Comparison of ENCODE assay signal across 1 cellular context in genomic region chr14:21069388-21070082, GRCh38.
TF ChIP-seq lines count a peak whose summit lies in the region.

No MANE protein-coding gene starts in this region.

TF ChIP-seq in HepG2, 621 proteins besides CTCF, POLR2A, EP300 and RAD21 (continued from another document and continues in another):
- no peak for TF ChIP-seq ZNF281 (CRISPR knock-in tag; IDR thresholded peaks at IDR 0.05; ENCODE audit: borderline replicate concordance)
- TF ChIP-seq RNF2 (conservative IDR thresholded peaks at IDR 0.05; ENCODE audit: low read depth), result peak; percentile 69; the same call in 1 of the 2 replicates
- TF ChIP-seq ZMAT5 (CRISPR knock-in tag; IDR thresholded peaks at IDR 0.05; ENCODE audit: borderline replicate concordance, low read depth), result no peak
- no peak; the same call in 1 of the 2 replicates for TF ChIP-seq ZKSCAN8 (CRISPR knock-in tag; IDR thresholded peaks at IDR 0.05; ENCODE audit: borderline replicate concordance)
- no peak for TF ChIP-seq FOXO1 (CRISPR knock-in tag; IDR thresholded peaks at IDR 0.05)
- no peak; the same call in 1 of the 2 replicates for TF ChIP-seq SALL2 (CRISPR knock-in tag; IDR thresholded peaks at IDR 0.05)
- no peak for TF ChIP-seq ZNF720 (CRISPR knock-in tag; IDR thresholded peaks at IDR 0.05)
- no peak for TF ChIP-seq ZNF574 (CRISPR knock-in tag; IDR thresholded peaks at IDR 0.05)
- peak; percentile 94 for TF ChIP-seq ZC3H13 (CRISPR knock-in tag; IDR thresholded peaks at IDR 0.05)
- peak; percentile 53 for TF ChIP-seq HNRNPLL (IDR thresholded peaks at IDR 0.05; ENCODE audit: low read depth, low read length, poor library complexity, severe bottlenecking)
- no peak for TF ChIP-seq DNMT1 (CRISPR knock-in tag; IDR thresholded peaks at IDR 0.05)
- peak; percentile 54; the same call in 1 of the 2 replicates for TF ChIP-seq NCOA2 (CRISPR knock-in tag; IDR thresholded peaks at IDR 0.05)
- no peak for TF ChIP-seq MED13 (CRISPR knock-in tag; IDR thresholded peaks at IDR 0.05)
- TF ChIP-seq ZNF510 (CRISPR knock-in tag; IDR thresholded peaks at IDR 0.05; ENCODE audit: low read depth), result peak; percentile 84; the same call in 1 of the 2 replicates
- TF ChIP-seq TMF1 (CRISPR knock-in tag; IDR thresholded peaks at IDR 0.05; ENCODE audit: low read depth), result no peak
- TF ChIP-seq TBX3 (IDR thresholded peaks at IDR 0.05; ENCODE audit: borderline replicate concordance), result no peak
- no peak for TF ChIP-seq ELK4 (CRISPR knock-in tag; IDR thresholded peaks at IDR 0.05; ENCODE audit: borderline replicate concordance)
- TF ChIP-seq SNAPC5 (CRISPR knock-in tag; IDR thresholded peaks at IDR 0.05; ENCODE audit: borderline replicate concordance), result no peak
- TF ChIP-seq ZNF800 (CRISPR knock-in tag; IDR thresholded peaks at IDR 0.05), result 0 out of 2 replicates have a peak, but pooled peaks have one; percentile 47
- 0 out of 2 replicates have a peak, but pooled peaks have one; percentile 70 for TF ChIP-seq ZNF552 (CRISPR knock-in tag; IDR thresholded peaks at IDR 0.05; ENCODE audit: borderline replicate concordance)
- TF ChIP-seq SIN3A (IDR thresholded peaks at IDR 0.05; ENCODE audit: borderline replicate concordance, low read depth, low read length), result peak; percentile 81; the same call in 1 of the 2 replicates
- no peak for TF ChIP-seq SCMH1 (CRISPR knock-in tag; IDR thresholded peaks at IDR 0.05; ENCODE audit: borderline replicate concordance)
- TF ChIP-seq ZNF234 (CRISPR knock-in tag; conservative IDR thresholded peaks at IDR 0.05), result no peak
- TF ChIP-seq TGIF2 (CRISPR knock-in tag; IDR thresholded peaks at IDR 0.05), result no peak
- TF ChIP-seq MTF2 (CRISPR knock-in tag; IDR thresholded peaks at IDR 0.05; ENCODE audit: borderline replicate concordance), result peak; percentile 40; the same call in 1 of the 2 replicates
- no peak for TF ChIP-seq ZNF225 (CRISPR knock-in tag; IDR thresholded peaks at IDR 0.05)
- TF ChIP-seq DR1 (CRISPR knock-in tag; IDR thresholded peaks at IDR 0.05), result 0 out of 2 replicates have a peak, but pooled peaks have one; percentile 13
- peak; percentile 69 for TF ChIP-seq ZNF280D (CRISPR knock-in tag; IDR thresholded peaks at IDR 0.05)
- no peak for TF ChIP-seq ZHX2 (IDR thresholded peaks at IDR 0.05; ENCODE audit: low read depth)
- TF ChIP-seq ZHX2 (CRISPR knock-in tag; IDR thresholded peaks at IDR 0.05; ENCODE audit: borderline replicate concordance), result no peak
- no peak for TF ChIP-seq ETS1 (CRISPR knock-in tag; IDR thresholded peaks at IDR 0.05)
